30 cellular contexts compared by ENCODE assay signal in the genomic region with DNA sequence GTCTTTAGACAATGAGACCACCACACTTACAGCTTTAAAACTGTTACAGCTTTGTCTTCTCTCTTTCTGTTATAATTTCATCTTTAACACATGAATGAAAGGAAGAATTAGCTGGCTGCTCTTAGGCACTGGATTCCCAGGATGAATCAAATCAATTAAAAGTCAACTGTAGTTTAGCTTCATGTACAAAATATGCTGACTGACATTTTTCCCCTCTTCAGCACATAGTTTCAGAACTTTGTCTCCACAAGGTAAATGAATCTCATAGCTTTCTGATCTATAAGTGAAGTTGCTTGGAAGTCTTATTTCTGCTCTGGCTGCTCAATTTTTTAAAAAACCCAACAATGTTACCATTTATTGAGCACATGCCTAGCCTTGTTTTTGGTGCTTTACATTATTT.
"Had no signal": no experiment of that assay in that cellular context is flagged by ENCODE, and none has a peak within 500 bp of the region (broad histone marks: within the 10 kb centered on the region; RNA-seq: fewer than 3 reads in every experiment).

No MANE protein-coding gene starts in this region.

- H3K4me3 ChIP-seq: neural progenitor cell, ovary, psoas muscle, skin epidermis, smooth muscle cell, spleen, suprapubic skin, testis, tibial artery, transverse colon, upper lobe of right lung, uterus had no signal

- H2AFZ ChIP-seq: neural progenitor cell, parathyroid adenoma had no signal

- H3K27me3 ChIP-seq: neural progenitor cell, ovary, testis, tibial artery, transverse colon, upper lobe of right lung, uterus had no signal

- ATAC-seq: naive thymus-derived CD8-positive, alpha-beta T cell; natural killer cell treated with Interleukin-12 subunit alpha and Interleukin-12 subunit beta and Interleukin-15 and Interleukin-18, amount 100 ng/mL, for 72 hours; psoas muscle; right cardiac atrium; sciatic nerve; stimulated activated memory B cell treated with anti-CD40 and anti-IgM and Interleukin-4, amounts not matched to agents 10 μg/mL and 1 μg/mL and 100 μg/mL, for 72 hours; stimulated activated naive CD8-positive, alpha-beta T cell treated with anti-CD3 and anti-CD28 coated beads, Interleukin-15, amount 100 ng/mL, for 72 hours; stimulated activated naive CD8-positive, alpha-beta T cell treated with anti-CD3 and anti-CD28 coated beads, Interleukin-15, Interleukin-2, amounts not matched to agents 100 U/mL and 50 U/mL, for 24 hours; upper lobe of right lung had no signal

- H3K36me3 ChIP-seq: neural progenitor cell, ovary, spleen, suprapubic skin, tibial artery, transverse colon, upper lobe of right lung, uterus had no signal

- H3K4me1 ChIP-seq: parathyroid adenoma, psoas muscle, spleen, suprapubic skin, testis, tibial artery, transverse colon, upper lobe of right lung, uterus had no signal

- H3K9me3 ChIP-seq: ovary, psoas muscle, spleen, suprapubic skin, testis, tibial artery, transverse colon, upper lobe of right lung, uterus had no signal

- H3K9ac ChIP-seq: neural progenitor cell, parathyroid adenoma had no signal

- H3K4me2 ChIP-seq: neural progenitor cell, smooth muscle cell had no signal

- DNase-seq: naive thymus-derived CD8-positive, alpha-beta T cell; nephron progenitor cell; occipital lobe; ovary; posterior cingulate gyrus; psoas muscle; right cardiac atrium; spleen; stimulated activated CD4-positive, alpha-beta T cell treated with anti-CD3 and anti-CD28 coated beads, Interleukin-12 subunit alpha, Interleukin-12 subunit beta, amount 100 ng/mL, for 4 hours; stimulated activated CD4-positive, alpha-beta T cell treated with anti-CD3 and anti-CD28 coated beads, Interleukin-1b, Interleukin-23, amount 100 ng/mL, for 48 hours; stimulated activated CD4-positive, alpha-beta T cell treated with anti-CD3 and anti-CD28 coated beads, Interleukin-4, amount 100 ng/mL, for 1 hour; stimulated activated CD4-positive, alpha-beta T cell treated with anti-CD3 and anti-CD28 coated beads, Interleukin-4, amount 100 ng/mL, for 4 hours; stimulated activated CD8-positive, alpha-beta memory T cell treated with anti-CD3 and anti-CD28 coated beads, Interleukin-4, amount 100 ng/mL, for 48 hours; stimulated activated naive CD4-positive, alpha-beta T cell; stimulated activated naive CD8-positive, alpha-beta T cell treated with anti-CD3 and anti-CD28 coated beads, Interleukin-15, amount 100 ng/mL, for 72 hours; stimulated activated naive CD8-positive, alpha-beta T cell treated with anti-CD3 and anti-CD28 coated beads, Interleukin-15, Interleukin-2, amounts not matched to agents 100 U/mL and 50 U/mL, for 24 hours; substantia nigra; testis; tibial artery; transverse colon; upper lobe of right lung; uterus had no signal

- H3K79me2 ChIP-seq: parathyroid adenoma had no signal

- H3K27ac ChIP-seq: neural progenitor cell, ovary, parathyroid adenoma, psoas muscle, skin epidermis, spleen, suprapubic skin, testis, tibial artery, transverse colon, upper lobe of right lung, uterus had no signal
